In the genomic region with DNA sequence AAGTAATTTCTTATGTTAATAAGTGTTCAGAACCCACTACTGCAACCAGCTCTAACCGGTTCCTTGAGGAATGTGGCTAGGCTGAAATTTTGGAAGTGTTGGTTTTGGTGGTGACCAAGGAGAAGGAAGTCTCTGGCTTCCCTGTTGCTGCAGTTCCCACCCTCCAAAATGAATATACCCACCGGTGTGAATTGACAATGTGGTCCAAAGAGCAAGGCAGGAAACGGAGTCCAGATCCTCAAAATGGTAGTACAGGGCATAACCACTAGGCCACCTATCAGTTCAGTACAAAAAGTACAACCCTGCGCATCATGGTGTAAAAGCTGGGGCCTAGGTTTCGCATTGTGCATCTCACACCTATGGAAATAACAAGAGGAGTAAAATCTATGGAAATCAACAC, we compare ENCODE assay signal across 9 cellular contexts. TPM values are rescaled to one million over a fixed set of nuclear protein-coding genes. Genes with fewer than 3 reads are reported as not detected.
DNase-seq lines count a peak whose midpoint lies in the region; ATAC-seq and TF ChIP-seq lines count a peak whose summit lies in the region.
"Had no signal": no experiment of that assay in that cellular context is flagged by ENCODE, and none has a peak within 500 bp of the region (broad histone marks: within the 10 kb centered on the region; RNA-seq: fewer than 3 reads in every experiment).

No MANE protein-coding gene starts in this region.

- 63% methylated on average over 5 of the region's 5 CpGs for WGBS in suprapubic skin

- POLR2A ChIA-PET in activated B cell treated with CpG ODN at 0.5 μM for 24 hours (lab: Charles Lee): interaction anchor here (0.6 to 6.8 kb wide), 6 partner anchors 25 to 1842 kb away, joined by 3 to 364 read pairs (median 26); a partner anchor contains a TSS

- DNase-seq in activated naive CD4-positive, alpha-beta T cell treated with anti-CD3 and anti-CD28 coated beads for 36 hours: no peak
- no peak for DNase-seq in activated naive CD4-positive, alpha-beta T cell (lab: John Stamatoyannopoulos, UW)
- DNase-seq in activated B cell treated with CpG ODN at 0.5 μM for 24 hours: no peak
- no peak for DNase-seq in foreskin keratinocyte
- DNase-seq in suprapubic skin (ENCODE audit: low spot score in 2 of 2): no peak
- DNase-seq in HCEC 1CT: no peak
- no peak for DNase-seq in NCI-H510A treated with DMSO at 0.1 percent for 48 hours (lab: John Stamatoyannopoulos, UW)
- DNase-seq: NCI-H2107 had no signal

- H3K4me3 Mint-ChIP-seq in activated naive CD4-positive, alpha-beta T cell treated with anti-CD3 and anti-CD28 coated beads for 36 hours: peak overlapping the region; percentile 85
- H3K4me3 Mint-ChIP-seq in activated B cell treated with CpG ODN at 0.5 μM for 24 hours: peak overlapping the region; percentile 85

- intact Hi-C loops in activated naive CD4-positive, alpha-beta T cell treated with anti-CD3 and anti-CD28 coated beads for 36 hours (cut with micrococcal nuclease): loop anchor here (2.0 kb wide), 1 partner anchor 34 kb away; no protein-coding TSS in a partner anchor
- intact Hi-C loops in activated B cell treated with CpG ODN at 0.5 μM for 24 hours (cut with micrococcal nuclease): loop anchor here (5.0 kb wide), 1 partner anchor 36 kb away; no protein-coding TSS in a partner anchor

- TF ChIP-seq POLR2A in suprapubic skin (IDR thresholded peaks at IDR 0.05): no peak

- H3K4me1 ChIP-seq in foreskin keratinocyte: peaks cover 26% of the 10 kb centered on the region
- H3K4me1 ChIP-seq in suprapubic skin: peaks cover 63% of the 10 kb centered on the region

- H3K27me3 ChIP-seq in foreskin keratinocyte: no peaks in the 10 kb centered on the region
- no peaks in the 10 kb centered on the region for H3K27me3 ChIP-seq in suprapubic skin

- no peaks in the 10 kb centered on the region for H3K9me3 Mint-ChIP-seq in activated naive CD4-positive, alpha-beta T cell treated with anti-CD3 and anti-CD28 coated beads for 36 hours
- H3K9me3 Mint-ChIP-seq in activated B cell treated with CpG ODN at 0.5 μM for 24 hours: no peaks in the 10 kb centered on the region

- H3K36me3 ChIP-seq in suprapubic skin: peaks cover 4% of the 10 kb centered on the region

- H3K36me3 Mint-ChIP-seq in activated naive CD4-positive, alpha-beta T cell treated with anti-CD3 and anti-CD28 coated beads for 36 hours (ENCODE audit: low read depth): peaks cover 48% of the 10 kb centered on the region
- peaks cover 57% of the 10 kb centered on the region for H3K36me3 Mint-ChIP-seq in activated B cell treated with CpG ODN at 0.5 μM for 24 hours (ENCODE audit: low read depth)

- H3K9me3 ChIP-seq in suprapubic skin: no peaks in the 10 kb centered on the region

- H3K27ac ChIP-seq in foreskin keratinocyte (no peak overlapping the region), suprapubic skin (no peak overlapping the region)

- peak overlapping the region; percentile 96 for H3K27ac Mint-ChIP-seq in activated naive CD4-positive, alpha-beta T cell treated with anti-CD3 and anti-CD28 coated beads for 36 hours
- H3K27ac Mint-ChIP-seq in activated B cell treated with CpG ODN at 0.5 μM for 24 hours: peak overlapping the region; percentile 92

- CTCF ChIA-PET in activated naive CD4-positive, alpha-beta T cell treated with anti-CD3 and anti-CD28 coated beads for 36 hours (lab: Charles Lee): interaction anchor here (0.6 to 7.4 kb wide), 13 partner anchors 8 to 393 kb away, joined by 3 to 79 read pairs (median 6); a partner anchor contains a TSS
- CTCF ChIA-PET in activated B cell treated with CpG ODN at 0.5 μM for 24 hours (lab: Charles Lee): interaction anchor here (1.0 to 9.0 kb wide), 11 partner anchors 8 to 135 kb away, joined by 3 to 231 read pairs (median 7); a partner anchor contains a TSS

- TF ChIP-seq CTCF in activated B cell treated with CpG ODN at 0.5 μM for 24 hours (IDR thresholded peaks at IDR 0.05): no peak
- TF ChIP-seq CTCF in foreskin keratinocyte (conservative IDR thresholded peaks at IDR 0.05): peak; percentile 5
- no peak for TF ChIP-seq CTCF in suprapubic skin (IDR thresholded peaks at IDR 0.05)

- no peaks in the 10 kb centered on the region for H3K27me3 Mint-ChIP-seq in activated naive CD4-positive, alpha-beta T cell treated with anti-CD3 and anti-CD28 coated beads for 36 hours (ENCODE audit: low read depth)
- H3K27me3 Mint-ChIP-seq in activated B cell treated with CpG ODN at 0.5 μM for 24 hours: no peaks in the 10 kb centered on the region

- TF ChIP-seq EP300 in suprapubic skin (IDR thresholded peaks at IDR 0.05): no peak

- H3K4me3 ChIP-seq in suprapubic skin: peak overlapping the region; percentile 93

- ATAC-seq in activated B cell treated with CpG ODN at 0.5 μM for 24 hours (ENCODE audit: low read depth) (no peak), foreskin keratinocyte (no peak), GM21360 (IDR thresholded peaks at IDR 0.05; ENCODE audit: unreplicated experiment) (no peak)

- peaks cover 55% of the 10 kb centered on the region for H3K4me1 Mint-ChIP-seq in activated naive CD4-positive, alpha-beta T cell treated with anti-CD3 and anti-CD28 coated beads for 36 hours (ENCODE audit: low read depth)
- peaks cover 62% of the 10 kb centered on the region for H3K4me1 Mint-ChIP-seq in activated B cell treated with CpG ODN at 0.5 μM for 24 hours

RNA-seq across cellular contexts. Expression of a gene that starts 2.8 kb away (rescaled TPM):
- total RNA-seq in activated naive CD4-positive, alpha-beta T cell treated with anti-CD3 and anti-CD28 coated beads for 36 hours: 10 to 100 TPM; 44.8 to 50.8 TPM
- total RNA-seq in activated B cell treated with CpG ODN at 0.5 μM for 24 hours (89.4 and 99.3 TPM in 2 replicates), foreskin keratinocyte (49.1 and 50.0 TPM in 2 replicates), suprapubic skin (10 to 100 TPM; 58.9 to 77.1 (median 72.6) TPM)
- polyA plus RNA-seq in foreskin keratinocyte: 17.3 and 21.5 TPM in 2 replicates

RNA-seq across cellular contexts. Expression of a gene that starts 29.9 kb away (rescaled TPM):
- total RNA-seq in activated naive CD4-positive, alpha-beta T cell treated with anti-CD3 and anti-CD28 coated beads for 36 hours: 10 to 100 TPM; 64.8 to 66.1 TPM
- total RNA-seq in activated B cell treated with CpG ODN at 0.5 μM for 24 hours: 39.8 and 41.2 TPM in 2 replicates
- 74.5 and 78.3 TPM in 2 replicates for total RNA-seq in foreskin keratinocyte
- 76.7 and 84.2 TPM in 2 replicates for polyA plus RNA-seq in foreskin keratinocyte
- total RNA-seq in suprapubic skin: 10 to 100 TPM; 30.5 to 54.3 (median 41.5) TPM

RNA-seq across cellular contexts. Expression of a gene that starts 30.1 kb away (rescaled TPM):
- 1 to 10 TPM; 1.6 to 2.2 TPM for total RNA-seq in activated naive CD4-positive, alpha-beta T cell treated with anti-CD3 and anti-CD28 coated beads for 36 hours
- total RNA-seq in activated B cell treated with CpG ODN at 0.5 μM for 24 hours (7.5 and 8.1 TPM in 2 replicates), foreskin keratinocyte (6.7 and 6.8 TPM in 2 replicates), suprapubic skin (1 to 10 TPM; 4.5 to 7.4 (median 6.5) TPM)
- 3.8 and 4.2 TPM in 2 replicates for polyA plus RNA-seq in foreskin keratinocyte
